ENCODE assay signal across 25 cellular contexts in genomic region chr10:125679436-125679835, GRCh38. TPM values are rescaled to one million over a fixed set of nuclear protein-coding genes. Genes with fewer than 3 reads are reported as not detected.
A peak's percentile ranks its signal among the peaks of the same experiment; 100 is the strongest.
DNase-seq lines count a peak whose midpoint lies in the region; ATAC-seq, FAIRE-seq and TF ChIP-seq lines count a peak whose summit lies in the region.
"Had no signal": no experiment of that assay in that cellular context is flagged by ENCODE, and none has a peak within 500 bp of the region (broad histone marks: within the 10 kb centered on the region; RNA-seq: fewer than 3 reads in every experiment).

No MANE protein-coding gene starts in this region.

- POLR2A ChIA-PET in endothelial cell of umbilical vein (lab: Charles Lee): no interaction called here

- H3K4me1 ChIP-seq in astrocyte (ENCODE audit: insufficient read depth, low read length) (no peaks in the 10 kb centered on the region), endothelial cell of umbilical vein (ENCODE audit: control insufficient read depth, extremely low read depth, insufficient read depth, low read length) (peaks cover 15% of the 10 kb centered on the region), osteoblast (ENCODE audit: insufficient read depth, low read length) (no peaks in the 10 kb centered on the region)

- peaks cover 11% of the 10 kb centered on the region; the same call in 1 of the 2 replicates for H3K36me3 Mint-ChIP-seq in HFFc6 (ENCODE audit: low read depth)
- H3K36me3 Mint-ChIP-seq in astrocyte (ENCODE audit: low read depth, unreplicated experiment): no peaks in the 10 kb centered on the region
- no peaks in the 10 kb centered on the region for H3K36me3 Mint-ChIP-seq in activated CD4-positive, alpha-beta T cell treated with anti-CD3 and anti-CD28 coated beads, Interleukin-2, amount 10 ng/mL, durations not matched to agents 24 days and 14 days (ENCODE audit: low read depth)

- no peak overlapping the region for H3K27ac ChIP-seq in astrocyte (ENCODE audit: low read depth, low read length)
- H3K27ac ChIP-seq in endothelial cell of umbilical vein (ENCODE audit: insufficient read depth, low read depth, low read length): peak overlapping the region; percentile 53
- H3K27ac ChIP-seq in osteoblast (ENCODE audit: low read depth, low read length): no peak overlapping the region
- H3K27ac ChIP-seq: BLaER1 treated with 17β-estradiol and CSF1 and Interleukin-3, amounts not matched to agents 10 nM and 100 nM had no signal

- H2AFZ ChIP-seq in astrocyte (ENCODE audit: low read depth, low read length) (no peak overlapping the region), endothelial cell of umbilical vein (ENCODE audit: low read depth, low read length) (peak overlapping the region; percentile 53), osteoblast (ENCODE audit: low read length) (peak overlapping the region; percentile 65)

- H3K27ac Mint-ChIP-seq in HFFc6 (no peak overlapping the region), astrocyte (ENCODE audit: unreplicated experiment) (no peak overlapping the region)
- no peak overlapping the region for H3K27ac Mint-ChIP-seq in activated CD4-positive, alpha-beta T cell treated with anti-CD3 and anti-CD28 coated beads, Interleukin-2, amount 10 ng/mL, durations not matched to agents 24 days and 14 days
- H3K27ac Mint-ChIP-seq: CD4-positive, alpha-beta T cell had no signal

- H4K20me1 ChIP-seq in astrocyte (ENCODE audit: insufficient read depth, low read length) (no peaks in the 10 kb centered on the region), endothelial cell of umbilical vein (replicated peaks; ENCODE audit: control insufficient read depth, extremely low read depth, insufficient read depth, low read length) (no peaks in the 10 kb centered on the region), osteoblast (ENCODE audit: insufficient read depth, low read length) (no peaks in the 10 kb centered on the region)
- H4K20me1 ChIP-seq: BLaER1 treated with 17β-estradiol and CSF1 and Interleukin-3, amounts not matched to agents 10 nM and 100 nM had no signal

- dilution Hi-C loops in endothelial cell of umbilical vein (cut with MboI; ENCODE audit: extremely low pct_ligation_motif_present, low sequenced_read_pairs): no loop called here

- H3K9ac ChIP-seq in astrocyte (ENCODE audit: low read length) (no peak overlapping the region), endothelial cell of umbilical vein (replicated peaks; ENCODE audit: extremely low read depth, insufficient read depth, low read length) (peak overlapping the region; percentile 24)
- H3K9ac ChIP-seq: BLaER1 treated with 17β-estradiol and CSF1 and Interleukin-3, amounts not matched to agents 10 nM and 100 nM had no signal

- BruUV-seq in endothelial cell of umbilical vein (replicated peaks; lab: Mats Ljungman, UMichigan): no TSS peak

- ATAC-seq in HG03520 (IDR thresholded peaks at IDR 0.05; ENCODE audit: unreplicated experiment) (no peak), GM21526 (IDR thresholded peaks at IDR 0.05; ENCODE audit: low FRiP score, unreplicated experiment) (no peak)
- ATAC-seq: GM12878, SK-N-SH treated with all-trans-retinoic acid at 6 μM for 48 hours had no signal

- H3K79me2 ChIP-seq in astrocyte (ENCODE audit: insufficient read depth, low read length): no peaks in the 10 kb centered on the region
- no peaks in the 10 kb centered on the region for H3K79me2 ChIP-seq in endothelial cell of umbilical vein (ENCODE audit: control insufficient read depth, insufficient read depth, low read length)
- H3K79me2 ChIP-seq in osteoblast (ENCODE audit: insufficient read depth, low read length): no peaks in the 10 kb centered on the region

- no peaks in the 10 kb centered on the region; the same call in 1 of the 2 replicates for H3K4me1 Mint-ChIP-seq in HFFc6 (ENCODE audit: low read depth)
- no peaks in the 10 kb centered on the region for H3K4me1 Mint-ChIP-seq in astrocyte (ENCODE audit: low read depth, unreplicated experiment)
- H3K4me1 Mint-ChIP-seq in activated CD4-positive, alpha-beta T cell treated with anti-CD3 and anti-CD28 coated beads, Interleukin-2, amount 10 ng/mL, durations not matched to agents 24 days and 14 days: no peaks in the 10 kb centered on the region

- no peak for FAIRE-seq in astrocyte (lab: Jason Lieb, UNC)
- no peak for FAIRE-seq in endothelial cell of umbilical vein (lab: Jason Lieb, UNC)
- FAIRE-seq: A204.1, GM12878, RCC 7860 had no signal

- H3K9me3 ChIP-seq in astrocyte (ENCODE audit: insufficient read depth, low read depth, low read length) (no peaks in the 10 kb centered on the region), endothelial cell of umbilical vein (replicated peaks; ENCODE audit: control insufficient read depth, insufficient read depth, low read length) (no peaks in the 10 kb centered on the region), osteoblast (ENCODE audit: low read depth, low read length) (peaks cover 3% of the 10 kb centered on the region)

- CTCF ChIA-PET in endothelial cell of umbilical vein (lab: Charles Lee): interaction anchor here (1.1 kb wide), 1 partner anchor 15 kb away, joined by 3 read pairs; no protein-coding TSS in a partner anchor

- H3K36me3 ChIP-seq in astrocyte (ENCODE audit: insufficient read depth, low read length) (no peaks in the 10 kb centered on the region), endothelial cell of umbilical vein (ENCODE audit: control insufficient read depth in 2 of 2, extremely low read depth in 1 of 2, insufficient read depth in 2 of 2, low read length in 2 of 2) (no peaks in the 10 kb centered on the region), osteoblast (ENCODE audit: insufficient read depth, low read length) (no peaks in the 10 kb centered on the region)
- H3K36me3 ChIP-seq: BLaER1 treated with 17β-estradiol and CSF1 and Interleukin-3, amounts not matched to agents 10 nM and 100 nM had no signal

- intact Hi-C loops in endothelial cell of umbilical vein (cut with micrococcal nuclease): loop anchor here (1.0 to 5.0 kb wide), 2 partner anchors 72 to 129 kb away; no protein-coding TSS in a partner anchor
- intact Hi-C loops in activated CD4-positive, alpha-beta T cell treated with anti-CD3 and anti-CD28 coated beads, Interleukin-2, amount 10 ng/mL, durations not matched to agents 24 days and 14 days (cut with micrococcal nuclease): no loop called here

- H3K4me2 ChIP-seq in astrocyte (ENCODE audit: low read length): peak overlapping the region; percentile 64
- H3K4me2 ChIP-seq in endothelial cell of umbilical vein (ENCODE audit: insufficient read depth, low read length): peak overlapping the region; percentile 52
- peak overlapping the region; percentile 61 for H3K4me2 ChIP-seq in osteoblast (ENCODE audit: insufficient read depth, low read length)
- H3K4me2 ChIP-seq: BLaER1 treated with 17β-estradiol and CSF1 and Interleukin-3, amounts not matched to agents 10 nM and 100 nM had no signal

- H3K27me3 ChIP-seq in astrocyte (ENCODE audit: insufficient read depth, low read length) (no peaks in the 10 kb centered on the region), endothelial cell of umbilical vein (ENCODE audit: control insufficient read depth in 2 of 2, insufficient read depth in 2 of 2, low read length in 2 of 2) (no peaks in the 10 kb centered on the region), osteoblast (ENCODE audit: insufficient read depth, low read length) (peaks cover 10% of the 10 kb centered on the region)
- H3K27me3 ChIP-seq: BLaER1 treated with 17β-estradiol and CSF1 and Interleukin-3, amounts not matched to agents 10 nM and 100 nM had no signal

- H3K4me3 Mint-ChIP-seq in HFFc6 (peak overlapping the region; percentile 4; the same call in 1 of the 2 replicates), astrocyte (ENCODE audit: unreplicated experiment) (no peak overlapping the region)
- no peak overlapping the region for H3K4me3 Mint-ChIP-seq in activated CD4-positive, alpha-beta T cell treated with anti-CD3 and anti-CD28 coated beads, Interleukin-2, amount 10 ng/mL, durations not matched to agents 24 days and 14 days
- H3K4me3 Mint-ChIP-seq: CD4-positive, alpha-beta T cell had no signal

- H3K4me3 ChIP-seq in astrocyte (ENCODE audit: insufficient read depth, low read depth, low read length) (no peak overlapping the region), endothelial cell of umbilical vein (replicated peaks in 1 of 3; ENCODE audit: insufficient read depth in 1 of 3, low read depth in 1 of 3, low read length in 3 of 3) (no peak overlapping the region), osteoblast (ENCODE audit: insufficient read depth, low read length) (no peak overlapping the region)
- H3K4me3 ChIP-seq: BLaER1 treated with 17β-estradiol and CSF1 and Interleukin-3, amounts not matched to agents 10 nM and 100 nM; GM12878 had no signal

- DNase-seq in HFFc6 (no peak), astrocyte (ENCODE audit: low read depth) (no peak), endothelial cell of umbilical vein (ENCODE audit: low read depth, low spot score) (peak; percentile 35), osteoblast (ENCODE audit: insufficient read length, low spot score, missing footprints) (no peak), midbrain (lab: John Stamatoyannopoulos, UW) (no peak)
- DNase-seq in activated CD4-positive, alpha-beta T cell treated with anti-CD3 and anti-CD28 coated beads, Interleukin-2, amount 10 ng/mL, durations not matched to agents 24 days and 14 days: no peak
- DNase-seq: AML-193; CD4-positive, alpha-beta T cell; GDM1; H7; Kasumi-1; NCI-H1092 treated with DMSO at 0.1 percent for 48 hours; NCI-H1436 treated with DMSO at 0.1 percent for 48 hours; NCI-H187 treated with DMSO at 0.1 percent for 48 hours; NCI-H524; NCI-H748 treated with DMSO at 0.1 percent for 48 hours; SIG-M5 had no signal

- TF ChIP-seq POLR2A in endothelial cell of umbilical vein (IDR thresholded peaks at IDR 0.05; ENCODE audit: low read depth, low read length): no peak

- no peaks in the 10 kb centered on the region for H3K9me1 ChIP-seq in endothelial cell of umbilical vein (replicated peaks; ENCODE audit: control insufficient read depth, extremely low read depth, insufficient read depth, low read length)

- H3K27me3 Mint-ChIP-seq in HFFc6 (ENCODE audit: insufficient read depth): peaks cover 26% of the 10 kb centered on the region
- H3K27me3 Mint-ChIP-seq in astrocyte (ENCODE audit: low read depth, unreplicated experiment): peaks cover 11% of the 10 kb centered on the region
- no peaks in the 10 kb centered on the region for H3K27me3 Mint-ChIP-seq in activated CD4-positive, alpha-beta T cell treated with anti-CD3 and anti-CD28 coated beads, Interleukin-2, amount 10 ng/mL, durations not matched to agents 24 days and 14 days

- no peak for TF ChIP-seq CTCF in HFFc6 (IDR thresholded peaks at IDR 0.05)
- no peak for TF ChIP-seq CTCF in astrocyte (IDR thresholded peaks at IDR 0.05; ENCODE audit: insufficient read depth, low read depth, low read length)
- no peak for TF ChIP-seq CTCF in endothelial cell of umbilical vein (IDR thresholded peaks at IDR 0.05; ENCODE audit: extremely low read depth in 1 of 2, insufficient read depth in 1 of 2, low read depth in 1 of 2, low read length in 2 of 2)
- no peak for TF ChIP-seq CTCF in osteoblast (IDR thresholded peaks at IDR 0.05; ENCODE audit: extremely low read depth, low read depth, low read length)

- H3K9me3 Mint-ChIP-seq in HFFc6: peaks cover 23% of the 10 kb centered on the region; the same call in 1 of the 2 replicates
- peaks cover 16% of the 10 kb centered on the region for H3K9me3 Mint-ChIP-seq in astrocyte (ENCODE audit: unreplicated experiment)
- H3K9me3 Mint-ChIP-seq in activated CD4-positive, alpha-beta T cell treated with anti-CD3 and anti-CD28 coated beads, Interleukin-2, amount 10 ng/mL, durations not matched to agents 24 days and 14 days: peaks cover 8% of the 10 kb centered on the region

RNA-seq across cellular contexts. Expression of gene TEX36, which starts 3.5 kb away (rescaled TPM):
- not detected for total RNA-seq in HFFc6 (2021; fragmentation: NEBNext Ultra II Directional; extraction: Animal tissue kit (Norgen Biotek cat#: 25700))
- total RNA-seq in astrocyte (not detected in 2 replicates), endothelial cell of umbilical vein (not detected in 2 replicates), osteoblast (not detected in 2 replicates)
- not detected in 2 replicates for polyA plus RNA-seq in endothelial cell of umbilical vein
- not detected in 2 replicates for polyA plus RNA-seq in endothelial cell of umbilical vein (2011; cell fraction: cytosol; rRNA removed)
- polyA plus RNA-seq in endothelial cell of umbilical vein (2011; cell fraction: nucleus; rRNA removed): not detected in 2 replicates
- not detected in 2 replicates for polyA plus RNA-seq in endothelial cell of umbilical vein (2012)
- not detected in 2 replicates for polyA minus RNA-seq in endothelial cell of umbilical vein
- not detected for polyA minus RNA-seq in endothelial cell of umbilical vein (2011; cell fraction: cytosol; rRNA and poly(A)+ RNA removed)
- not detected in 2 replicates for polyA minus RNA-seq in endothelial cell of umbilical vein (2011; cell fraction: nucleus; rRNA and poly(A)+ RNA removed)
- not detected in 2 replicates for total RNA-seq in activated CD4-positive, alpha-beta T cell treated with anti-CD3 and anti-CD28 coated beads, Interleukin-2, amount 10 ng/mL, durations not matched to agents 24 days and 14 days
- total RNA-seq: CD4-positive, alpha-beta T cell; GM12878; H7 had no signal
- polyA plus RNA-seq: AG04450, GM12878 had no signal

RNA-seq across cellular contexts. Expression of gene EDRF1, which starts 40.1 kb away (rescaled TPM):
- 10 to 100 TPM; 19.0 to 21.9 (median 20.2) TPM for total RNA-seq in HFFc6 (2021; fragmentation: NEBNext Ultra II Directional; extraction: Animal tissue kit (Norgen Biotek cat#: 25700))
- total RNA-seq in astrocyte (24.0 and 25.7 TPM in 2 replicates), endothelial cell of umbilical vein (24.7 and 27.8 TPM in 2 replicates), osteoblast (24.5 and 25.0 TPM in 2 replicates)
- 9.6 and 11.6 TPM in 2 replicates for polyA plus RNA-seq in endothelial cell of umbilical vein
- polyA plus RNA-seq in endothelial cell of umbilical vein (2011; cell fraction: cytosol; rRNA removed): 6.9 and 8.2 TPM in 2 replicates
- polyA plus RNA-seq in endothelial cell of umbilical vein (2011; cell fraction: nucleus; rRNA removed): 55.3 and 79.7 TPM in 2 replicates
- 14.4 and 16.8 TPM in 2 replicates for polyA plus RNA-seq in endothelial cell of umbilical vein (2012)
- polyA minus RNA-seq in endothelial cell of umbilical vein: 16.1 and 23.5 TPM in 2 replicates
- polyA minus RNA-seq in endothelial cell of umbilical vein (2011; cell fraction: cytosol; rRNA and poly(A)+ RNA removed): 21.3 TPM
- polyA minus RNA-seq in endothelial cell of umbilical vein (2011; cell fraction: nucleus; rRNA and poly(A)+ RNA removed): 42.7 and 57.7 TPM in 2 replicates
- 40.8 and 43.2 TPM in 2 replicates for total RNA-seq in activated CD4-positive, alpha-beta T cell treated with anti-CD3 and anti-CD28 coated beads, Interleukin-2, amount 10 ng/mL, durations not matched to agents 24 days and 14 days
